ENCODE assay signal across 10 cellular contexts in genomic region chr5:32217886-32218396, GRCh38. TPM values are rescaled to one million over a fixed set of nuclear protein-coding genes. Genes with fewer than 3 reads are reported as not detected.
DNase-seq lines count a peak whose midpoint lies in the region; ATAC-seq and TF ChIP-seq lines count a peak whose summit lies in the region.
"Had no signal": no experiment of that assay in that cellular context is flagged by ENCODE, and none has a peak within 500 bp of the region (broad histone marks: within the 10 kb centered on the region; RNA-seq: fewer than 3 reads in every experiment).

No MANE protein-coding gene starts in this region.

- H4K91ac ChIP-seq in neuronal stem cell (ENCODE audit: low read depth, low read length, poor library complexity) = no peak overlapping the region

- H3K4me3 ChIP-seq in cardiac fibroblast (replicated peaks in 1 of 2; ENCODE audit: low read depth in 2 of 2, low read length in 2 of 2) (no peak overlapping the region), neuronal stem cell (ENCODE audit: low read length in 2 of 2) (no peak overlapping the region), lower lobe of right lung (no peak overlapping the region), mesendoderm (ENCODE audit: low read length) (no peak overlapping the region)
- no peak overlapping the region for H3K4me3 ChIP-seq in naive thymus-derived CD4-positive, alpha-beta T cell (ENCODE audit: low read length)

- no peak overlapping the region for H2BK12ac ChIP-seq in neuronal stem cell (ENCODE audit: low read length)

- H3K79me2 ChIP-seq in mesendoderm (ENCODE audit: control insufficient read depth, insufficient read depth, low read length) = no peaks in the 10 kb centered on the region

- intact Hi-C loops in lower lobe of right lung (cut with DNase I) = no loop called here
- intact Hi-C loops in naive thymus-derived CD4-positive, alpha-beta T cell (cut with micrococcal nuclease) = no loop called here

- peaks cover 3% of the 10 kb centered on the region for H3K79me1 ChIP-seq in neuronal stem cell (ENCODE audit: low read depth, low read length)
- H3K79me1 ChIP-seq in mesendoderm (ENCODE audit: low read length) = no peaks in the 10 kb centered on the region

- H2AFZ ChIP-seq in neuronal stem cell (ENCODE audit: low read length) = peak overlapping the region; percentile 53

- H3K23ac ChIP-seq in neuronal stem cell (ENCODE audit: low read depth, low read length, poor library complexity) (no peak overlapping the region), mesendoderm (ENCODE audit: low read length) (no peak overlapping the region)

- H3K36me3 ChIP-seq in neuronal stem cell (replicated peaks in 1 of 2; ENCODE audit: control insufficient read depth in 2 of 2, insufficient read depth in 2 of 2, low read length in 2 of 2) (no peaks in the 10 kb centered on the region), lower lobe of right lung (no peaks in the 10 kb centered on the region), mesendoderm (ENCODE audit: control insufficient read depth, insufficient read depth, low read length) (no peaks in the 10 kb centered on the region)
- no peaks in the 10 kb centered on the region for H3K36me3 ChIP-seq in naive thymus-derived CD4-positive, alpha-beta T cell (ENCODE audit: control insufficient read depth in 2 of 3, insufficient read depth in 3 of 3, low read length in 3 of 3)

- POLR2A ChIA-PET in naive thymus-derived CD4-positive, alpha-beta T cell (lab: Charles Lee) = no interaction called here

- peaks cover 0 to 5% (median 0%) of the 10 kb centered on the region in 5 donors for H3K27me3 Mint-ChIP-seq in naive thymus-derived CD4-positive, alpha-beta T cell
- H3K27me3 Mint-ChIP-seq: progenitor cell of endocrine pancreas had no signal

- peaks cover 0 to 3% (median 0%) of the 10 kb centered on the region in 11 donors for H3K9me3 Mint-ChIP-seq in naive thymus-derived CD4-positive, alpha-beta T cell

- H3K18ac ChIP-seq in neuronal stem cell (ENCODE audit: low read length) (no peak overlapping the region), mesendoderm (ENCODE audit: low read length) (no peak overlapping the region)

- H3K4ac ChIP-seq in neuronal stem cell (ENCODE audit: low read length) = no peak overlapping the region
- no peak overlapping the region for H3K4ac ChIP-seq in mesendoderm (ENCODE audit: low read depth, low read length)

- CTCF ChIA-PET in naive thymus-derived CD4-positive, alpha-beta T cell (lab: Charles Lee) = no interaction called here

- H2BK15ac ChIP-seq in neuronal stem cell (ENCODE audit: low read length) = no peak overlapping the region
- no peak overlapping the region for H2BK15ac ChIP-seq in mesendoderm (replicated peaks; ENCODE audit: low read depth)

- H3K27ac ChIP-seq in neuronal stem cell (replicated peaks; ENCODE audit: low read length) (peak overlapping the region; percentile 21), lower lobe of right lung (no peak overlapping the region), mesendoderm (ENCODE audit: low read depth, low read length) (no peak overlapping the region)
- no peak overlapping the region for H3K27ac ChIP-seq in naive thymus-derived CD4-positive, alpha-beta T cell (ENCODE audit: low read depth, low read length)

- peaks cover 0 to 3% (median 0%) of the 10 kb centered on the region in 7 donors for H3K4me1 Mint-ChIP-seq in naive thymus-derived CD4-positive, alpha-beta T cell

- H3K4me3 Mint-ChIP-seq in naive thymus-derived CD4-positive, alpha-beta T cell = no peak overlapping the region

- H3K9me3 ChIP-seq in neuronal stem cell (replicated peaks in 1 of 2; ENCODE audit: control insufficient read depth in 2 of 2, insufficient read depth in 1 of 2, low read depth in 1 of 2, low read length in 2 of 2) (no peaks in the 10 kb centered on the region), lower lobe of right lung (no peaks in the 10 kb centered on the region)
- no peaks in the 10 kb centered on the region for H3K9me3 ChIP-seq in naive thymus-derived CD4-positive, alpha-beta T cell (ENCODE audit: control insufficient read depth in 2 of 3, low read length in 3 of 3)

- DNase-seq in NCI-H1105 (lab: John Stamatoyannopoulos, UW) = peak; percentile 22
- peak; percentile 33 to 44 for DNase-seq in cardiac fibroblast (ENCODE audit: low read depth in 2 of 2)
- no peak for DNase-seq in neuronal stem cell (ENCODE audit: low spot score)
- no peak for DNase-seq in NCI-H1930 (lab: John Stamatoyannopoulos, UW)
- no peak for DNase-seq in lower lobe of right lung
- DNase-seq in naive thymus-derived CD4-positive, alpha-beta T cell = no peak
- no peak for DNase-seq in mesendoderm
- DNase-seq: activated CD4-positive, CD25-positive, alpha-beta regulatory T cell had no signal

- H3K14ac ChIP-seq in neuronal stem cell (ENCODE audit: low read length) = no peak overlapping the region

- ATAC-seq in GM21447 (IDR thresholded peaks at IDR 0.05; ENCODE audit: unreplicated experiment) (peak; percentile 51), lower lobe of right lung (no peak)
- ATAC-seq in naive thymus-derived CD4-positive, alpha-beta T cell = no peak

- H2AK5ac ChIP-seq in neuronal stem cell (ENCODE audit: low read depth, low read length) (no peak overlapping the region), mesendoderm (ENCODE audit: low read length) (no peak overlapping the region)

- H3K4me2 ChIP-seq in neuronal stem cell (ENCODE audit: insufficient read depth, low read length, poor library complexity, severe bottlenecking) (no peak overlapping the region), mesendoderm (ENCODE audit: low read length) (no peak overlapping the region)

- H3K9ac ChIP-seq in neuronal stem cell (ENCODE audit: low read depth, low read length, poor library complexity) = no peak overlapping the region
- no peak overlapping the region for H3K9ac ChIP-seq in mesendoderm (ENCODE audit: low read length)

- H3K36me3 Mint-ChIP-seq in naive thymus-derived CD4-positive, alpha-beta T cell = peaks cover 0 to 5% (median 0%) of the 10 kb centered on the region in 5 donors

- no peak for TF ChIP-seq CTCF in cardiac fibroblast (IDR thresholded peaks at IDR 0.05; ENCODE audit: low read depth, low read length)
- TF ChIP-seq CTCF in lower lobe of right lung (IDR thresholded peaks at IDR 0.05) = no peak

- no peak overlapping the region for H3K56ac ChIP-seq in mesendoderm (ENCODE audit: low read length)

- H2BK5ac ChIP-seq in neuronal stem cell (ENCODE audit: low read length) = no peak overlapping the region
- H2BK5ac ChIP-seq in mesendoderm (ENCODE audit: low read length) = no peak overlapping the region

- H3K4me1 ChIP-seq in neuronal stem cell (ENCODE audit: control insufficient read depth in 2 of 2, insufficient read depth in 1 of 2, low read depth in 1 of 2, low read length in 2 of 2) (peaks cover 3 to 4% of the 10 kb centered on the region in 2 donors), lower lobe of right lung (no peaks in the 10 kb centered on the region), mesendoderm (ENCODE audit: control insufficient read depth, low read depth, low read length) (no peaks in the 10 kb centered on the region)
- no peaks in the 10 kb centered on the region for H3K4me1 ChIP-seq in naive thymus-derived CD4-positive, alpha-beta T cell (ENCODE audit: control insufficient read depth in 2 of 2, insufficient read depth in 2 of 2, low read length in 2 of 2)

- WGBS in neuronal stem cell (ENCODE audit: extremely low coverage in 2 of 2, insufficient read length in 2 of 2, insufficient replicate concordance in 1 of 2), 2 donors = no CpG with 5 or more reads among the region's 12 CpGs
- WGBS in mesendoderm (ENCODE audit: extremely low coverage, insufficient coverage, low lambda C conversion rate) = no CpG with 5 or more reads among the region's 12 CpGs

- H2BK120ac ChIP-seq in neuronal stem cell (ENCODE audit: low read depth, low read length) (no peak overlapping the region), mesendoderm (ENCODE audit: low read depth, low read length) (no peak overlapping the region)

- H3K27me3 ChIP-seq in neuronal stem cell (ENCODE audit: control insufficient read depth in 3 of 3, insufficient read depth in 3 of 3, low read depth in 1 of 3, low read length in 3 of 3) (no peaks in the 10 kb centered on the region), lower lobe of right lung (ENCODE audit: low read depth) (no peaks in the 10 kb centered on the region), mesendoderm (ENCODE audit: insufficient read depth, low read length, poor library complexity) (no peaks in the 10 kb centered on the region)
- H3K27me3 ChIP-seq in naive thymus-derived CD4-positive, alpha-beta T cell (ENCODE audit: control insufficient read depth in 2 of 2, insufficient read depth in 2 of 2, low read length in 2 of 2) = no peaks in the 10 kb centered on the region

- no peak overlapping the region for H4K8ac ChIP-seq in neuronal stem cell (ENCODE audit: low read depth, low read length)
- no peak overlapping the region for H4K8ac ChIP-seq in mesendoderm (ENCODE audit: low read depth, low read length)

- no peak overlapping the region for H3K27ac Mint-ChIP-seq in naive thymus-derived CD4-positive, alpha-beta T cell
- H3K27ac Mint-ChIP-seq: progenitor cell of endocrine pancreas had no signal

- H4K5ac ChIP-seq in mesendoderm (ENCODE audit: low read length) = no peak overlapping the region

RNA-seq across cellular contexts. Expression of gene GOLPH3, which starts 43.8 kb away (rescaled TPM):
- polyA plus RNA-seq in neuronal stem cell (2013, experiment 1 of 2) = 61.8 TPM
- polyA plus RNA-seq in neuronal stem cell (2013, experiment 2 of 2) = 60.8 TPM
- 99.0 TPM for total RNA-seq in lower lobe of right lung
- total RNA-seq in naive thymus-derived CD4-positive, alpha-beta T cell = 10 to 100 TPM; 46.9 to 66.5 (median 60.1) TPM
- 10 to 100 TPM; 83.9 to 86.1 TPM for polyA plus RNA-seq in naive thymus-derived CD4-positive, alpha-beta T cell
- 85.3 TPM for polyA plus RNA-seq in mesendoderm (2013, experiment 1 of 2)
- polyA plus RNA-seq in mesendoderm (2013, experiment 2 of 2) = 85.6 TPM

Comparison
In these comparisons a context has a peak if more than half of its experiments do, and no peak if none do; other contexts are left out.
1. DNase-seq: peak in NCI-H1105 (single experiment) and cardiac fibroblast (2 of 2); none in neuronal stem cell (single experiment), NCI-H1930 (0 of 2), lower lobe of right lung (single experiment), naive thymus-derived CD4-positive, alpha-beta T cell (0 of 9) and mesendoderm (single experiment).